ENCODE assay signal across 24 cellular contexts in the genomic region with DNA sequence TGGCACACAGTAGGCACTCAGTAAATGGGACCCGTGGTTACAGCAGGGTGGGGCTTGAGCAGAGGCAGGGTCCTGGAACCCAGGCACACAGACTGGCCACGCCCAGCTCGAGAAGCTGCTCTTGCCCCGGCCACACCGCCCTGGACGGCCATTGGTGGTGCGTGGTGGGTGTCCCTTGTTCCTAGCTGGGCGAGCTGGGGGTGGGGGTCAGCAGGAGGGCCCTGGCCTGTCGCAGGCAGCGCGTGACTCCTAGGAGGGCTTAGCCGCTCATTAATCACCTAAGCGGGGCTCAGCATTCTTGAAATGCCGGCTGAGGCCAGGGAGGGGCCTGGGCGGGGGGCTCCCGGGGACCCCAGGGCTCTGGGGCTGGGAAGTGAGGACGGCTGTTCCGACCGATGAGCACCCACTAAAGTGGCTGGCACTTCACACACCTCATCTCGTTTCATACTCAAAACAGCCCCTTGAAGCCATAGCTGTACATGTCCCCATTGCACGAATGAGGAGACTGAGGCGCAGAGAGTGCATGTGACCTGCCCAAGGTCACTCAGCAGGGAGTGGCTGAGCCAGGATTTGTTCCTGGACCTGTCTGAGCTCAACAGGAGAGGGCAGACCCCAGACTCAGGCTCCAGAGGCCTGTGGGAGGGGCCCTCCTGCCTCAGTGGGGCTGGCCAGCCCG.
"Had no signal": no experiment of that assay in that cellular context is flagged by ENCODE, and none has a peak within 500 bp of the region (broad histone marks: within the 10 kb centered on the region; RNA-seq: fewer than 3 reads in every experiment).

No MANE protein-coding gene starts in this region.

- H3K27ac ChIP-seq: parathyroid adenoma, thoracic aorta had no signal

- H3K4me3 Mint-ChIP-seq: activated B cell treated with CpG ODN at 0.5 μM for 24 hours; activated CD4-positive, alpha-beta T cell treated with anti-CD3 and anti-CD28 coated beads for 36 hours; activated naive CD8-positive, alpha-beta T cell treated with anti-CD3 and anti-CD28 coated beads, Interleukin-2, amount 10 ng/mL, durations not matched to agents 7 days and 5 days; stimulated activated effector memory CD8-positive, alpha-beta T cell treated with anti-CD3 and anti-CD28 coated beads, Interleukin-12 subunit alpha, Interleukin-12 subunit beta, amount 100 ng/mL, for 72 hours; stimulated activated naive CD8-positive, alpha-beta T cell treated with anti-CD3 and anti-CD28 coated beads, Interleukin-15, amount 100 ng/mL, for 72 hours; T-helper 1 cell treated with Interleukin-12 subunit alpha and Interleukin-12 subunit beta and Interleukin-4 antibody, amounts not matched to agents 30 μg/mL and 1 μg/mL, for 36 hours had no signal

- H3K4me1 Mint-ChIP-seq: activated B cell treated with CpG ODN at 0.5 μM for 24 hours; activated CD4-positive, alpha-beta T cell treated with anti-CD3 and anti-CD28 coated beads for 36 hours; activated naive CD8-positive, alpha-beta T cell treated with anti-CD3 and anti-CD28 coated beads, Interleukin-2, amount 10 ng/mL, durations not matched to agents 7 days and 5 days had no signal

- H3K9me3 ChIP-seq: thoracic aorta had no signal

- ATAC-seq: sciatic nerve; stimulated activated naive CD8-positive, alpha-beta T cell treated with anti-CD3 and anti-CD28 coated beads, Interleukin-15, amount 100 ng/mL, for 72 hours had no signal

- H3K36me3 ChIP-seq: thoracic aorta had no signal

- H3K27ac Mint-ChIP-seq: activated B cell treated with CpG ODN at 0.5 μM for 24 hours; activated CD4-positive, alpha-beta T cell treated with anti-CD3 and anti-CD28 coated beads for 36 hours; activated naive CD8-positive, alpha-beta T cell treated with anti-CD3 and anti-CD28 coated beads, Interleukin-2, amount 10 ng/mL, durations not matched to agents 7 days and 5 days; stimulated activated naive CD8-positive, alpha-beta T cell treated with anti-CD3 and anti-CD28 coated beads, Interleukin-15, amount 100 ng/mL, for 72 hours; T-helper 1 cell treated with Interleukin-12 subunit alpha and Interleukin-12 subunit beta and Interleukin-4 antibody, amounts not matched to agents 30 μg/mL and 1 μg/mL, for 36 hours had no signal

- H3K9me3 Mint-ChIP-seq: activated B cell treated with CpG ODN at 0.5 μM for 24 hours; activated naive CD8-positive, alpha-beta T cell treated with anti-CD3 and anti-CD28 coated beads, Interleukin-2, amount 10 ng/mL, durations not matched to agents 7 days and 5 days; nephron; stimulated activated effector memory CD8-positive, alpha-beta T cell treated with anti-CD3 and anti-CD28 coated beads, Interleukin-12 subunit alpha, Interleukin-12 subunit beta, amount 100 ng/mL, for 72 hours; stimulated activated naive CD8-positive, alpha-beta T cell treated with anti-CD3 and anti-CD28 coated beads, Interleukin-15, amount 100 ng/mL, for 72 hours; T-helper 1 cell treated with Interleukin-12 subunit alpha and Interleukin-12 subunit beta and Interleukin-4 antibody, amounts not matched to agents 30 μg/mL and 1 μg/mL, for 36 hours; type B pancreatic cell had no signal

- H2AFZ ChIP-seq: parathyroid adenoma had no signal

- H3K4me3 ChIP-seq: thoracic aorta had no signal

- H3K27me3 Mint-ChIP-seq: activated CD4-positive, alpha-beta T cell treated with anti-CD3 and anti-CD28 coated beads for 36 hours; stimulated activated naive CD8-positive, alpha-beta T cell treated with anti-CD3 and anti-CD28 coated beads, Interleukin-15, amount 100 ng/mL, for 72 hours; type B pancreatic cell had no signal

- DNase-seq: activated B cell treated with CpG ODN at 0.5 μM for 24 hours; activated CD4-positive, alpha-beta T cell treated with anti-CD3 and anti-CD28 coated beads for 36 hours; activated CD4-positive, alpha-beta T cell treated with anti-CD3 and anti-CD28 coated beads, Interleukin-2, amount 50 U/mL, for 4 hours; activated CD8-positive, alpha-beta memory T cell treated with anti-CD3 and anti-CD28 coated beads for 24 hours; activated CD8-positive, alpha-beta memory T cell treated with anti-CD3 and anti-CD28 coated beads, Interleukin-2, amount 50 U/mL, for 4 hours; activated naive CD4-positive, alpha-beta T cell treated with Interleukin-2 at 50 U/mL for 16 hours; activated naive CD8-positive, alpha-beta T cell treated with anti-CD3 and anti-CD28 coated beads, Interleukin-2, amount 10 ng/mL, durations not matched to agents 7 days and 5 days; activated T-cell treated with anti-CD3 and anti-CD28 coated beads, Interleukin-2, amount 50 U/mL, for 48 hours; amygdala; dermis blood vessel endothelial cell; effector memory CD4-positive, alpha-beta T cell; foreskin melanocyte; hypothalamus; left ventricle myocardium superior; stimulated activated CD4-positive, alpha-beta T cell treated with anti-CD3 and anti-CD28 coated beads, Interleukin-2, amount 100 ng/mL, for 24 hours; stimulated activated naive CD8-positive, alpha-beta T cell treated with anti-CD3 and anti-CD28 coated beads, Interleukin-15, amount 100 ng/mL, for 72 hours; T1000 had no signal

- H3K9ac ChIP-seq: parathyroid adenoma had no signal

- H3K4me1 ChIP-seq: parathyroid adenoma had no signal

- H3K36me3 Mint-ChIP-seq: activated naive CD8-positive, alpha-beta T cell treated with anti-CD3 and anti-CD28 coated beads, Interleukin-2, amount 10 ng/mL, durations not matched to agents 7 days and 5 days; stimulated activated effector memory CD8-positive, alpha-beta T cell treated with anti-CD3 and anti-CD28 coated beads, Interleukin-12 subunit alpha, Interleukin-12 subunit beta, amount 100 ng/mL, for 72 hours; type B pancreatic cell had no signal

- H3K79me2 ChIP-seq: parathyroid adenoma had no signal
